In the genomic region with DNA sequence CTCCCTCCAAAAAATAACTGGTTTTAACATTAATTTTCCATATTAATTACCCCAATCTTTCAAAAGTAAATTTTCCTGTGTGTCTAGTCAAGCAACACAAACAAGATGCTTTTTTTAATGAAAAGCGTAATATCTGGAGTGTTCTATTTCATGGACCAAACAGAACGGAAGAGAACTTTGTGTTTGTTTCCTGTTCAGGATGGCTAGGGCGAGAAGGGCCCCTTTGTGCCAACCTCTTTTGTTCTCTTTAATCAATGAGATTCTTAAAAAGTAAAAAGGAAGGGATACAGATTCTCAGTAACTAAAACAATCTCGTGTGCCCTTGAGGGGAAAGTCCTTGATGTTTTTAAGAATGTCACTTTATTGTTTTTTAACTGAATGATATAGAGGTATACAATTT, we compare ENCODE assay signal across 8 cellular contexts. TPM values are rescaled to one million over a fixed set of nuclear protein-coding genes. Genes with fewer than 3 reads are reported as not detected.
DNase-seq lines count a peak whose midpoint lies in the region; ATAC-seq and TF ChIP-seq lines count a peak whose summit lies in the region.

No MANE protein-coding gene starts in this region.

- DNase-seq in activated T-cell treated with anti-CD3 and anti-CD28 coated beads, Interleukin-2, amount 50 U/mL, for 72 hours = no peak
- no peak for DNase-seq in activated T-cell treated with anti-CD3 and anti-CD28 coated beads, Interleukin-2, amount 50 U/mL, for 1 hour
- DNase-seq in activated CD8-positive, alpha-beta T cell treated with anti-CD3 and anti-CD28 coated beads, Interleukin-2, amount 10 ng/mL, durations not matched to agents 7 days and 5 days = no peak
- DNase-seq in tibial artery (no peak), NCI-H187 (lab: John Stamatoyannopoulos, UW) (no peak)
- DNase-seq in activated effector memory CD4-positive, alpha-beta T cell treated with anti-CD3 and anti-CD28 coated beads, Interleukin-2, amount 50 U/mL, for 16 hours = no peak

- CTCF ChIA-PET in activated CD8-positive, alpha-beta T cell treated with anti-CD3 and anti-CD28 coated beads, Interleukin-2, amount 10 ng/mL, durations not matched to agents 7 days and 5 days (lab: Charles Lee) = interaction anchor here (1.5 kb wide), 1 partner anchor 11 kb away, joined by 7 read pairs; no protein-coding TSS in a partner anchor

- TF ChIP-seq CTCF in tibial artery (IDR thresholded peaks at IDR 0.05) = no peak

- H3K27me3 ChIP-seq in layer of hippocampus (ENCODE audit: control insufficient read depth, insufficient read depth, low read length) (no peaks in the 10 kb centered on the region), tibial artery (no peaks in the 10 kb centered on the region)

- H3K27ac ChIP-seq in layer of hippocampus (ENCODE audit: low read depth, low read length) (peak overlapping the region; percentile 79), tibial artery (peak overlapping the region; percentile 80 to 84)

- peak overlapping the region; percentile 66 to 74 for H3K4me3 Mint-ChIP-seq in activated T-cell treated with anti-CD3 and anti-CD28 coated beads, Interleukin-2, amount 50 U/mL, for 72 hours
- peak overlapping the region; percentile 78 for H3K4me3 Mint-ChIP-seq in activated CD8-positive, alpha-beta T cell treated with anti-CD3 and anti-CD28 coated beads, Interleukin-2, amount 10 ng/mL, durations not matched to agents 7 days and 5 days

- H3K27ac Mint-ChIP-seq in activated T-cell treated with anti-CD3 and anti-CD28 coated beads, Interleukin-2, amount 50 U/mL, for 72 hours = peak overlapping the region; percentile 97
- peak overlapping the region; percentile 92 for H3K27ac Mint-ChIP-seq in activated CD8-positive, alpha-beta T cell treated with anti-CD3 and anti-CD28 coated beads, Interleukin-2, amount 10 ng/mL, durations not matched to agents 7 days and 5 days

- no peaks in the 10 kb centered on the region for H3K9me3 ChIP-seq in tibial artery

- H3K36me3 ChIP-seq in tibial artery = peaks cover 57 to 70% (median 66%) of the 10 kb centered on the region in 3 donors

- peaks cover 50% of the 10 kb centered on the region for H3K4me1 Mint-ChIP-seq in activated T-cell treated with anti-CD3 and anti-CD28 coated beads, Interleukin-2, amount 50 U/mL, for 72 hours (ENCODE audit: low read depth)
- peaks cover 79% of the 10 kb centered on the region for H3K4me1 Mint-ChIP-seq in activated CD8-positive, alpha-beta T cell treated with anti-CD3 and anti-CD28 coated beads, Interleukin-2, amount 10 ng/mL, durations not matched to agents 7 days and 5 days (ENCODE audit: low read depth)

- no peaks in the 10 kb centered on the region for H3K9me3 Mint-ChIP-seq in activated T-cell treated with anti-CD3 and anti-CD28 coated beads, Interleukin-2, amount 50 U/mL, for 72 hours
- H3K9me3 Mint-ChIP-seq in activated CD8-positive, alpha-beta T cell treated with anti-CD3 and anti-CD28 coated beads, Interleukin-2, amount 10 ng/mL, durations not matched to agents 7 days and 5 days (ENCODE audit: insufficient read depth) = no peaks in the 10 kb centered on the region

- no peaks in the 10 kb centered on the region for H3K27me3 Mint-ChIP-seq in activated T-cell treated with anti-CD3 and anti-CD28 coated beads, Interleukin-2, amount 50 U/mL, for 72 hours (ENCODE audit: low read depth)
- H3K27me3 Mint-ChIP-seq in activated CD8-positive, alpha-beta T cell treated with anti-CD3 and anti-CD28 coated beads, Interleukin-2, amount 10 ng/mL, durations not matched to agents 7 days and 5 days (ENCODE audit: low read depth) = no peaks in the 10 kb centered on the region

- intact Hi-C loops in tibial artery (cut with DNase I; ENCODE audit: low total_unique reads) = no loop called here

- ATAC-seq in activated T-cell treated with anti-CD3 and anti-CD28 coated beads, Interleukin-2, amount 50 U/mL, for 72 hours (replicated peaks in 1 of 2) = no peak
- ATAC-seq in activated CD8-positive, alpha-beta T cell treated with anti-CD3 and anti-CD28 coated beads, Interleukin-2, amount 10 ng/mL, durations not matched to agents 7 days and 5 days = no peak
- ATAC-seq in GM19023 (IDR thresholded peaks at IDR 0.05; ENCODE audit: unreplicated experiment) = no peak

- H3K4me1 ChIP-seq in tibial artery = peaks cover 5 to 59% (median 29%) of the 10 kb centered on the region in 4 donors

- H3K4me3 ChIP-seq in tibial artery = peak overlapping the region in 1 of 2 donors; percentile 10

- H3K36me3 Mint-ChIP-seq in activated T-cell treated with anti-CD3 and anti-CD28 coated beads, Interleukin-2, amount 50 U/mL, for 72 hours (ENCODE audit: insufficient read depth in 2 of 2) = peaks cover 15 to 66% of the 10 kb centered on the region in 2 donors
- peaks cover 86% of the 10 kb centered on the region for H3K36me3 Mint-ChIP-seq in activated CD8-positive, alpha-beta T cell treated with anti-CD3 and anti-CD28 coated beads, Interleukin-2, amount 10 ng/mL, durations not matched to agents 7 days and 5 days (ENCODE audit: low read depth)

- POLR2A ChIA-PET in activated CD8-positive, alpha-beta T cell treated with anti-CD3 and anti-CD28 coated beads, Interleukin-2, amount 10 ng/mL, durations not matched to agents 7 days and 5 days (lab: Charles Lee) = interaction anchor here (0.6 to 1.4 kb wide), 3 partner anchors 17 to 368 kb away, joined by 3 to 4 read pairs (median 4); a partner anchor contains a TSS

RNA-seq across cellular contexts. Expression of a gene that starts 55.7 kb away (rescaled TPM):
- 100 to 1,000 TPM; 781 to 820 TPM for total RNA-seq in activated T-cell treated with anti-CD3 and anti-CD28 coated beads, Interleukin-2, amount 50 U/mL, for 72 hours
- 100 to 1,000 TPM; 912 to 952 TPM for total RNA-seq in activated CD8-positive, alpha-beta T cell treated with anti-CD3 and anti-CD28 coated beads, Interleukin-2, amount 10 ng/mL, durations not matched to agents 7 days and 5 days

RNA-seq across cellular contexts. Expression of a gene that starts 57.5 kb away (rescaled TPM):
- total RNA-seq in activated T-cell treated with anti-CD3 and anti-CD28 coated beads, Interleukin-2, amount 50 U/mL, for 72 hours = 1 to 10 TPM; 2.3 to 2.5 TPM
- 1 to 10 TPM; 1.3 to 2.0 TPM for total RNA-seq in activated CD8-positive, alpha-beta T cell treated with anti-CD3 and anti-CD28 coated beads, Interleukin-2, amount 10 ng/mL, durations not matched to agents 7 days and 5 days
